36 cellular contexts compared by ENCODE assay signal in the genomic region with DNA sequence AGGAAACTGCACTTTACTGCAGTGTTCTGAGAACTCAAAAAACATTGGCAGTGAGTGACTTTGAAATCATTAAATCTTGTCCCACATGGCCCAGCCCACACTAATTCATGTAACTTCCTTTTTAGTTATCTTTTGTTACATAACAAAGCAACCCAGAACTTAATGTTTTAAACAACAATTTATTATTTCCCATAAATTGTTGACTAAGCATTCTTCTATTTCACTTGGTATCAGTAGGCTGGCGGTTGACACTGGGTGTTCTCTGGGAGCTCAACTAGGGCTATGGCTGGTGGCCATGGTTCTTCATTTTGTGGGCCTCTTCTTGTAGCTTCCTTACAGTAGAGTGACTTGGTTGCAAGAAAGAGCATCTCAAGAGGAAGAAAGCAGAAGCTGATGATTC.
"Had no signal": no experiment of that assay in that cellular context is flagged by ENCODE, and none has a peak within 500 bp of the region (broad histone marks: within the 10 kb centered on the region; RNA-seq: fewer than 3 reads in every experiment).

No MANE protein-coding gene starts in this region.

- FAIRE-seq: astrocyte, TTC549 had no signal

- H3K4me3 Mint-ChIP-seq: activated B cell treated with CpG ODN at 0.5 μM for 24 hours; activated CD4-positive, alpha-beta memory T cell treated with anti-CD3 and anti-CD28 coated beads for 36 hours; activated CD4-positive, alpha-beta T cell treated with anti-CD3 and anti-CD28 coated beads, Interleukin-2, amount 10 ng/mL, durations not matched to agents 24 days and 14 days; activated CD8-positive, alpha-beta T cell treated with anti-CD3 and anti-CD28 coated beads for 36 hours; activated naive CD4-positive, alpha-beta T cell treated with anti-CD3 and anti-CD28 coated beads for 36 hours; activated naive CD8-positive, alpha-beta T cell treated with anti-CD3 and anti-CD28 coated beads for 36 hours; activated T-cell treated with anti-CD3 and anti-CD28 coated beads, Interleukin-2, amount 50 U/mL, for 4 hours; activated T-cell treated with anti-CD3 and anti-CD28 coated beads, Interleukin-2, amount 50 U/mL, for 72 hours; activated T-helper 1 cell treated with anti-CD3 and anti-CD28 coated beads, Interleukin-12 subunit alpha, Interleukin-12 subunit beta, Interleukin-2, Interleukin-4 antibody, amounts not matched to agents 30 ng/mL and 10 ng/mL and 1 ng/mL, durations not matched to agents 14 hours and 24 hours and 36 hours; activated T-helper 17 cell treated with anti-CD3 and anti-CD28 coated beads, Interleukin-2, amount 50 U/mL, for 72 hours; T-helper 1 cell treated with Interleukin-12 subunit alpha and Interleukin-12 subunit beta and Interleukin-4 antibody, amounts not matched to agents 30 μg/mL and 1 μg/mL, for 36 hours; T-helper 2 cell treated with Interferon-gamma antibody and Interleukin-4, amounts not matched to agents 5 μg/mL and 100 μg/mL, for 36 hours had no signal

- ATAC-seq: activated CD8-positive, alpha-beta T cell treated with anti-CD3 and anti-CD28 coated beads for 36 hours; activated naive CD4-positive, alpha-beta T cell treated with anti-CD3 and anti-CD28 coated beads, Interleukin-2, amount 50 U/mL, for 72 hours; activated T-cell treated with anti-CD3 and anti-CD28 coated beads, Interleukin-2, amount 50 U/mL, for 4 hours; activated T-cell treated with anti-CD3 and anti-CD28 coated beads, Interleukin-2, amount 50 U/mL, for 72 hours; activated T-helper 17 cell treated with anti-CD3 and anti-CD28 coated beads, Interleukin-2, amount 50 U/mL, for 72 hours; body of pancreas had no signal

- H3K4me3 ChIP-seq: adrenal gland, body of pancreas, breast epithelium had no signal

- H3K4me1 Mint-ChIP-seq: activated B cell treated with CpG ODN at 0.5 μM for 24 hours; activated CD4-positive, alpha-beta T cell treated with anti-CD3 and anti-CD28 coated beads, Interleukin-2, amount 10 ng/mL, durations not matched to agents 24 days and 14 days; activated naive CD8-positive, alpha-beta T cell treated with anti-CD3 and anti-CD28 coated beads for 36 hours; activated T-helper 17 cell treated with anti-CD3 and anti-CD28 coated beads, Interleukin-2, amount 50 U/mL, for 72 hours had no signal

- H3K27ac Mint-ChIP-seq: activated B cell treated with CpG ODN at 0.5 μM for 24 hours; activated CD4-positive, alpha-beta memory T cell treated with anti-CD3 and anti-CD28 coated beads for 36 hours; activated CD4-positive, alpha-beta T cell treated with anti-CD3 and anti-CD28 coated beads, Interleukin-2, amount 10 ng/mL, durations not matched to agents 24 days and 14 days; activated CD8-positive, alpha-beta T cell treated with anti-CD3 and anti-CD28 coated beads for 36 hours; activated naive CD4-positive, alpha-beta T cell treated with anti-CD3 and anti-CD28 coated beads for 36 hours; activated naive CD4-positive, alpha-beta T cell treated with anti-CD3 and anti-CD28 coated beads, Interleukin-2, amount 50 U/mL, for 72 hours; activated naive CD8-positive, alpha-beta T cell treated with anti-CD3 and anti-CD28 coated beads for 36 hours; activated T-cell treated with anti-CD3 and anti-CD28 coated beads, Interleukin-2, amount 50 U/mL, for 72 hours; activated T-helper 1 cell treated with anti-CD3 and anti-CD28 coated beads, Interleukin-12 subunit alpha, Interleukin-12 subunit beta, Interleukin-2, Interleukin-4 antibody, amounts not matched to agents 30 ng/mL and 10 ng/mL and 1 ng/mL, durations not matched to agents 14 hours and 24 hours and 36 hours; activated T-helper 17 cell treated with anti-CD3 and anti-CD28 coated beads, Interleukin-2, amount 50 U/mL, for 72 hours; T-helper 1 cell treated with Interleukin-12 subunit alpha and Interleukin-12 subunit beta and Interleukin-4 antibody, amounts not matched to agents 30 μg/mL and 1 μg/mL, for 36 hours; T-helper 2 cell treated with Interferon-gamma antibody and Interleukin-4, amounts not matched to agents 5 μg/mL and 100 μg/mL, for 36 hours had no signal

- H3K36me3 ChIP-seq: adrenal gland, brain microvascular endothelial cell, breast epithelium had no signal

- H3K36me3 Mint-ChIP-seq: activated CD4-positive, alpha-beta memory T cell treated with anti-CD3 and anti-CD28 coated beads for 36 hours; activated naive CD4-positive, alpha-beta T cell treated with anti-CD3 and anti-CD28 coated beads, Interleukin-2, amount 50 U/mL, for 72 hours; activated naive CD8-positive, alpha-beta T cell treated with anti-CD3 and anti-CD28 coated beads for 36 hours had no signal

- H3K27ac ChIP-seq: adrenal gland, body of pancreas, brain microvascular endothelial cell, breast epithelium, VCaP had no signal

- H3K4me1 ChIP-seq: adrenal gland, body of pancreas, breast epithelium had no signal

- H3K9me3 ChIP-seq: adrenal gland, body of pancreas, breast epithelium had no signal

- H3K27me3 Mint-ChIP-seq: activated B cell treated with CpG ODN at 0.5 μM for 24 hours; activated CD4-positive, alpha-beta memory T cell treated with anti-CD3 and anti-CD28 coated beads for 36 hours; activated CD4-positive, alpha-beta T cell treated with anti-CD3 and anti-CD28 coated beads, Interleukin-2, amount 10 ng/mL, durations not matched to agents 24 days and 14 days; activated CD8-positive, alpha-beta T cell treated with anti-CD3 and anti-CD28 coated beads for 36 hours; activated naive CD8-positive, alpha-beta T cell treated with anti-CD3 and anti-CD28 coated beads for 36 hours; activated T-helper 17 cell treated with anti-CD3 and anti-CD28 coated beads, Interleukin-2, amount 50 U/mL, for 72 hours had no signal

- H3K27me3 ChIP-seq: adrenal gland, body of pancreas, brain microvascular endothelial cell, breast epithelium had no signal

- H3K9me3 Mint-ChIP-seq: activated B cell treated with CpG ODN at 0.5 μM for 24 hours had no signal

- DNase-seq: activated B cell treated with CpG ODN at 0.5 μM for 24 hours; activated CD4-positive, alpha-beta memory T cell treated with anti-CD3 and anti-CD28 coated beads for 36 hours; activated CD4-positive, alpha-beta T cell treated with anti-CD3 and anti-CD28 coated beads for 4 hours; activated CD4-positive, alpha-beta T cell treated with anti-CD3 and anti-CD28 coated beads, Interleukin-2, amount 10 ng/mL, durations not matched to agents 24 days and 14 days; activated CD4-positive, alpha-beta T cell treated with anti-CD3 and anti-CD28 coated beads, Interleukin-2, amount 50 U/mL, for 1 hour; activated CD4-positive, alpha-beta T cell treated with anti-CD3 and anti-CD28 coated beads, Interleukin-2, amount 50 U/mL, for 4 hours; activated CD4-positive, CD25-positive, alpha-beta regulatory T cell treated with anti-CD3 and anti-CD28 coated beads, Interleukin-2, amount 50 U/mL, for 72 hours; activated CD8-positive, alpha-beta memory T cell treated with anti-CD3 and anti-CD28 coated beads, Interleukin-2, amount 50 U/mL, for 4 hours; activated CD8-positive, alpha-beta T cell treated with anti-CD3 and anti-CD28 coated beads for 36 hours; activated effector memory CD4-positive, alpha-beta T cell treated with anti-CD3 and anti-CD28 coated beads, Interleukin-2, amount 50 U/mL, for 16 hours; activated gamma-delta T cell treated with Interleukin-2 at 50 U/mL for 16 hours; activated naive CD4-positive, alpha-beta T cell; activated naive CD4-positive, alpha-beta T cell treated with anti-CD3 and anti-CD28 coated beads for 36 hours; activated naive CD4-positive, alpha-beta T cell treated with anti-CD3 and anti-CD28 coated beads, Interleukin-2, amount 50 U/mL, for 16 hours; activated naive CD8-positive, alpha-beta T cell treated with anti-CD3 and anti-CD28 coated beads for 36 hours; activated T-cell treated with anti-CD3 and anti-CD28 coated beads for 4 hours; activated T-cell treated with anti-CD3 and anti-CD28 coated beads, Interleukin-2, amount 50 U/mL, for 1 hour; activated T-cell treated with anti-CD3 and anti-CD28 coated beads, Interleukin-2, amount 50 U/mL, for 4 hours; activated T-cell treated with anti-CD3 and anti-CD28 coated beads, Interleukin-2, amount 50 U/mL, for 72 hours; adrenal gland; amniotic stem cell; aorta; body of pancreas; brain microvascular endothelial cell; central memory CD4-positive, alpha-beta T cell; T-helper 2 cell; T-helper 9 cell had no signal
